8 cellular contexts compared by ENCODE assay signal in the genomic region with DNA sequence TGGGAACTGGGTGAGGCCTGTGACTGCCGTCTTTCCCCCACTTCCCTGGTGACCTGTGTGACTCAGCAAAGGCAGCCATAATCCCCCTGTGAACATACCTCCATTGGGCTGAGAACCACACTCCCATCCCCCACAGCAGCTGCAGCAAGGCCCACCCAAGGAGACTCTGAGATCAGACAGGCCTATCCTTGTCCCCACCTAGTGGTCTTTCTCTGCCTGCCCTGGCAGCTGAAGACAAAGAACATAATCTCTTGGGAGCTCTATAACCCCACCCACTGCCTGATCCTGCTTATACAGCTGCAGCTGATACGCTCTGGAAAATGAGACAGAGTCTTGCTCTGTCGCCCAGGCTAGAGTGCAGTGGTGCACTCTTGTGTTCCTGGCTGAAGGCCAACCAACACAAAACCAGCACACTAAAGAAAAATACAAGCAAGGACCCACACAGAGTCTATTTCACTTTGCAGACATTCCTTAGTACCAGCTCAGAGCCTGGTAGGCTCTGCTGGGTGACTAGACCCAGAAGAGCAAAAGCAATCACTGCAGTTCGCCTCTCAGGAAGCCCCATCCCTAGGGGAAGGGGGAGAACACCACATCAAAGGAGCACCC.
DNase-seq lines count a peak whose midpoint lies in the region; ATAC-seq and TF ChIP-seq lines count a peak whose summit lies in the region.

No MANE protein-coding gene starts in this region.

- CTCF ChIA-PET in HEK293 (lab: Yijun Ruan, JAX) = interaction anchor here (0.6 to 2.0 kb wide), 9 partner anchors 14 to 274 kb away, joined by 3 to 7 read pairs (median 4); no protein-coding TSS in a partner anchor

- peaks cover 0 to 27% (median 15%) of the 10 kb centered on the region in 10 experiments; a peak in 19 of 20 replicates for H3K4me1 ChIP-seq in BLaER1 treated with 17β-estradiol and CSF1 and Interleukin-3, amounts not matched to agents 10 nM and 100 nM
- H3K4me1 ChIP-seq in HEK293 (ENCODE audit: control insufficient read depth, insufficient read depth, low read length) (peaks cover 13% of the 10 kb centered on the region), colonic mucosa (no peaks in the 10 kb centered on the region), esophagus squamous epithelium (no peaks in the 10 kb centered on the region)

- no peak for TF ChIP-seq POLR2A in esophagus squamous epithelium (IDR thresholded peaks at IDR 0.05)

- POLR2A ChIA-PET in HEK293 (lab: Yijun Ruan, JAX) = interaction anchor here (0.7 to 1.2 kb wide), 2 partner anchors 106 to 376 kb away, joined by 3 to 4 read pairs; no protein-coding TSS in a partner anchor

- H4K20me1 ChIP-seq in BLaER1 treated with 17β-estradiol and CSF1 and Interleukin-3, amounts not matched to agents 10 nM and 100 nM = no peaks in the 10 kb centered on the region

- WGBS in esophagus squamous epithelium, 2 donors = 33 to 42% methylated on average over 3 of the region's 4 CpGs

- H3K36me3 ChIP-seq in BLaER1 treated with 17β-estradiol and CSF1 and Interleukin-3, amounts not matched to agents 10 nM and 100 nM = no peaks in the 10 kb centered on the region
- no peaks in the 10 kb centered on the region for H3K36me3 ChIP-seq in HEK293 (ENCODE audit: control insufficient read depth in 2 of 2, insufficient read depth in 1 of 2, low read length in 2 of 2)
- no peaks in the 10 kb centered on the region for H3K36me3 ChIP-seq in colonic mucosa
- no peaks in the 10 kb centered on the region for H3K36me3 ChIP-seq in esophagus squamous epithelium

- peak overlapping the region; percentile 15 to 82 (median 63); a peak in 19 of 22 replicates for H3K4me2 ChIP-seq in BLaER1 treated with 17β-estradiol and CSF1 and Interleukin-3, amounts not matched to agents 10 nM and 100 nM

- intact Hi-C loops in colonic mucosa (cut with DNase I) = no loop called here
- intact Hi-C loops in esophagus squamous epithelium (cut with DNase I) = no loop called here

- no peaks in the 10 kb centered on the region for H3K9me3 ChIP-seq in BLaER1 treated with 17β-estradiol and CSF1 and Interleukin-3, amounts not matched to agents 10 nM and 100 nM (replicated peaks in 1 of 11)
- H3K9me3 ChIP-seq in HEK293 (ENCODE audit: control insufficient read depth, insufficient read depth, low read depth, low read length) (no peaks in the 10 kb centered on the region), colonic mucosa (no peaks in the 10 kb centered on the region), esophagus squamous epithelium (no peaks in the 10 kb centered on the region)

- peak overlapping the region in 1 of 10 experiments; percentile 4; a peak in 1 of 20 replicates for H3K4me3 ChIP-seq in BLaER1 treated with 17β-estradiol and CSF1 and Interleukin-3, amounts not matched to agents 10 nM and 100 nM
- no peak overlapping the region for H3K4me3 ChIP-seq in HEK293 (ENCODE audit: low read depth, low read length)
- no peak overlapping the region for H3K4me3 ChIP-seq in colonic mucosa
- no peak overlapping the region for H3K4me3 ChIP-seq in esophagus squamous epithelium

- H3K27ac ChIP-seq in BLaER1 treated with 17β-estradiol and CSF1 and Interleukin-3, amounts not matched to agents 10 nM and 100 nM = peak overlapping the region in 5 of 11 experiments; percentile 19 to 68 (median 57); a peak in 7 of 22 replicates
- H3K27ac ChIP-seq in HEK293 (ENCODE audit: extremely low read depth, low read depth, low read length) = peak overlapping the region; percentile 54; the same call in 1 of the 2 replicates
- H3K27ac ChIP-seq in colonic mucosa = no peak overlapping the region
- no peak overlapping the region for H3K27ac ChIP-seq in esophagus squamous epithelium

- no peaks in the 10 kb centered on the region for H3K27me3 ChIP-seq in BLaER1 treated with 17β-estradiol and CSF1 and Interleukin-3, amounts not matched to agents 10 nM and 100 nM
- H3K27me3 ChIP-seq in colonic mucosa (no peaks in the 10 kb centered on the region), esophagus squamous epithelium (no peaks in the 10 kb centered on the region)

- no peak for ATAC-seq in HG02840 (IDR thresholded peaks at IDR 0.05; ENCODE audit: low FRiP score, unreplicated experiment)

- DNase-seq in SHP77 (lab: John Stamatoyannopoulos, UW) (peak; percentile 85 to 87), iPS DF 4.7 (ENCODE audit: extremely low read depth, low spot score) (peak; percentile 89), colonic mucosa (no peak), esophagus squamous epithelium (lab: John Stamatoyannopoulos, UW) (no peak), activated T-cell treated with anti-CD3 and anti-CD28 coated beads for 4 hours (no peak)

- peak; percentile 86 for TF ChIP-seq CTCF in HEK293 (tag by site-specific recombination; IDR thresholded peaks at IDR 0.05)
- TF ChIP-seq CTCF in colonic mucosa (IDR thresholded peaks at IDR 0.05) = no peak
- TF ChIP-seq CTCF in esophagus squamous epithelium (IDR thresholded peaks at IDR 0.05) = no peak

- peak overlapping the region in 3 of 11 experiments; percentile 34 to 39 (median 34); a peak in 3 of 22 replicates for H3K9ac ChIP-seq in BLaER1 treated with 17β-estradiol and CSF1 and Interleukin-3, amounts not matched to agents 10 nM and 100 nM
- H3K9ac ChIP-seq in colonic mucosa (ENCODE audit: low read depth in 2 of 2, low read length in 2 of 2) = no peak overlapping the region

TF ChIP-seq in HEK293, 187 proteins besides CTCF, POLR2A, EP300 and RAD21 (continues in another document):
- TF ChIP-seq KLF1 (tag by site-specific recombination; IDR thresholded peaks at IDR 0.05) = peak; percentile 91
- no peak for TF ChIP-seq GLI2 (tag by site-specific recombination; IDR thresholded peaks at IDR 0.05; ENCODE audit: borderline replicate concordance, low read depth)
- TF ChIP-seq TRIM28 (IDR thresholded peaks at IDR 0.05; ENCODE audit: borderline replicate concordance, low read length) = peak; percentile 85
- peak; percentile 79 for TF ChIP-seq ZNF423 (tag by site-specific recombination; IDR thresholded peaks at IDR 0.05)
- peak; percentile 57; the same call in 1 of the 2 replicates for TF ChIP-seq ZNF24 (tag by site-specific recombination; IDR thresholded peaks at IDR 0.05)
- peak; percentile 67 for TF ChIP-seq GLIS2 (tag by site-specific recombination; IDR thresholded peaks at IDR 0.05)
- TF ChIP-seq FEZF1 (tag by site-specific recombination; IDR thresholded peaks at IDR 0.05) = peak; percentile 81
- TF ChIP-seq, protein P1, sequence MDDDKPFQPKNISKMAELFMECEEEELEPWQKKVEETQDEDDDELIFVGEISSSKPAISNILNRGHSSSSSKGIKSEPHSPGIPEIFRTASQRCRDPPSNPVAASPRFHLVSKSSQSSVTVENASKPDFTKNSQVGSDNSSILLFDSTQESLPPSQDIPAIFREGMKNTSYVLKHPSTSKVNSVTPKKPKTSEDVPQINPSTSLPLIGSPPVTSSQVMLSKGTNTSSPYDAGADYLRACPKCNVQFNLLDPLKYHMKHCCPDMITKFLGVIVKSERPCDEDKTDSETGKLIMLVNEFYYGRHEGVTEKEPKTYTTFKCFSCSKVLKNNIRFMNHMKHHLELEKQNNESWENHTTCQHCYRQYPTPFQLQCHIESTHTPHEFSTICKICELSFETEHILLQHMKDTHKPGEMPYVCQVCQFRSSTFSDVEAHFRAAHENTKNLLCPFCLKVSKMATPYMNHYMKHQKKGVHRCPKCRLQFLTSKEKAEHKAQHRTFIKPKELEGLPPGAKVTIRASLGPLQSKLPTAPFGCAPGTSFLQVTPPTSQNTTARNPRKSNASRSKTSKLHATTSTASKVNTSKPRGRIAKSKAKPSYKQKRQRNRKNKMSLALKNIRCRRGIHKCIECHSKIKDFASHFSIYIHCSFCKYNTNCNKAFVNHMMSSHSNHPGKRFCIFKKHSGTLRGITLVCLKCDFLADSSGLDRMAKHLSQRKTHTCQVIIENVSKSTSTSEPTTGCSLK (tag by site-specific recombination; IDR thresholded peaks at IDR 0.05) = no peak
- TF ChIP-seq ZNF830 (tag by site-specific recombination; IDR thresholded peaks at IDR 0.05; ENCODE audit: low read depth) = no peak
- peak; percentile 50; the same call in 1 of the 2 replicates for TF ChIP-seq ZFHX2 (tag by site-specific recombination; conservative IDR thresholded peaks at IDR 0.05)
- no peak for TF ChIP-seq ZNF473 (tag by site-specific recombination; IDR thresholded peaks at IDR 0.05)

Comparison
In these comparisons a context has a peak if more than half of its experiments do, and no peak if none do; other contexts are left out.
1. DNase-seq: peak in SHP77 (2 of 2) and iPS DF 4.7 (single experiment); none in colonic mucosa (single experiment), esophagus squamous epithelium (single experiment) and activated T-cell treated with anti-CD3 and anti-CD28 coated beads for 4 hours (single experiment).